24 cellular contexts compared by ENCODE assay signal in genomic region chr7:46315891-46316290, GRCh38.
DNase-seq lines count a peak whose midpoint lies in the region; ATAC-seq, FAIRE-seq and TF ChIP-seq lines count a peak whose summit lies in the region.
"Had no signal": no experiment of that assay in that cellular context is flagged by ENCODE, and none has a peak within 500 bp of the region (broad histone marks: within the 10 kb centered on the region; RNA-seq: fewer than 3 reads in every experiment).

No MANE protein-coding gene starts in this region.

- no peaks in the 10 kb centered on the region for H3K36me3 Mint-ChIP-seq in HFFc6 (ENCODE audit: low read depth)

- H3K4me1 ChIP-seq in smooth muscle cell (ENCODE audit: low read depth), result peaks cover 11% of the 10 kb centered on the region
- H3K4me1 ChIP-seq: heart right ventricle, psoas muscle, transverse colon had no signal

- no peak for FAIRE-seq in GM19239 (lab: Jason Lieb, UNC)
- FAIRE-seq: colon, endothelial cell of umbilical vein, islet of Langerhans had no signal

- H2AFZ ChIP-seq in smooth muscle cell (ENCODE audit: low read depth), result no peak overlapping the region

- H3K27me3 Mint-ChIP-seq in HFFc6 (ENCODE audit: insufficient read depth), result no peaks in the 10 kb centered on the region

- peaks cover 16% of the 10 kb centered on the region for H3F3A ChIP-seq in smooth muscle cell (ENCODE audit: low read depth)

- no peaks in the 10 kb centered on the region for H3K9me3 ChIP-seq in smooth muscle cell (replicated peaks; ENCODE audit: low read depth)
- H3K9me3 ChIP-seq: psoas muscle, transverse colon had no signal

- H3K36me3 ChIP-seq in smooth muscle cell (ENCODE audit: low read depth), result no peaks in the 10 kb centered on the region
- H3K36me3 ChIP-seq: heart right ventricle, transverse colon had no signal

- peak overlapping the region; percentile 53 for H3K27ac Mint-ChIP-seq in HFFc6
- H3K27ac Mint-ChIP-seq: nephron had no signal

- H3K27me3 ChIP-seq in smooth muscle cell (ENCODE audit: low read depth), result no peaks in the 10 kb centered on the region
- H3K27me3 ChIP-seq: heart right ventricle, transverse colon had no signal

- H3K4me3 Mint-ChIP-seq in HFFc6, result no peak overlapping the region
- H3K4me3 Mint-ChIP-seq: nephron had no signal

- H3K27ac ChIP-seq in VCaP (peak overlapping the region; percentile 34), smooth muscle cell (ENCODE audit: low read depth) (peak overlapping the region; percentile 96)
- H3K27ac ChIP-seq: heart right ventricle, psoas muscle, SK-N-MC, transverse colon had no signal

- DNase-seq in HFFc6 (peak; percentile 78), fibroblast of peridontal ligament (ENCODE audit: extremely low read depth) (peak; percentile 9), smooth muscle cell (lab: John Stamatoyannopoulos, UW; ENCODE audit: unreplicated experiment) (no peak), GM19239 (ENCODE audit: insufficient read length, low spot score) (no peak), DMS114 treated with DMSO at 0.1 percent for 48 hours (lab: John Stamatoyannopoulos, UW; ENCODE audit: unreplicated experiment) (no peak), omental fat pad (ENCODE audit: low spot score) (no peak)
- DNase-seq: activated CD4-positive, alpha-beta T cell treated with anti-CD3 and anti-CD28 coated beads for 1 hour; amygdala; C1 segment of cervical spinal cord; heart right ventricle; mesendoderm; NCI-H2081 treated with DMSO at 0.1 percent for 48 hours; NCI-H526 treated with DMSO at 0.1 percent for 48 hours; OCI-M1; psoas muscle; stimulated activated CD4-positive, alpha-beta T cell treated with anti-CD3 and anti-CD28 coated beads, Interleukin-15, amount 100 ng/mL, for 24 hours; stimulated activated naive CD4-positive, alpha-beta T cell treated with Interleukin-2 at 50 U/mL for 16 hours; transverse colon had no signal

- no peak overlapping the region for H3K4me3 ChIP-seq in smooth muscle cell
- H3K4me3 ChIP-seq: heart right ventricle, psoas muscle, SK-N-MC, transverse colon had no signal

- no peaks in the 10 kb centered on the region for H3K79me2 ChIP-seq in smooth muscle cell (ENCODE audit: low read depth)

- H3K9ac ChIP-seq in smooth muscle cell (ENCODE audit: low read depth), result peak overlapping the region; percentile 80

- WGBS in smooth muscle cell (ENCODE audit: low lambda C conversion rate), result 43% methylated on average over 5 of the region's 5 CpGs

- H3K4me1 Mint-ChIP-seq in HFFc6 (ENCODE audit: low read depth), result peaks cover 45% of the 10 kb centered on the region

- ATAC-seq in omental fat pad (ENCODE audit: low FRiP score), result no peak
- ATAC-seq: heart right ventricle, psoas muscle had no signal

- H4K20me1 ChIP-seq in smooth muscle cell (ENCODE audit: low read depth), result no peaks in the 10 kb centered on the region

- TF ChIP-seq CTCF in HFFc6 (IDR thresholded peaks at IDR 0.05) (no peak), VCaP (conservative IDR thresholded peaks at IDR 0.05) (no peak), smooth muscle cell (IDR thresholded peaks at IDR 0.05; ENCODE audit: borderline replicate concordance, insufficient read depth, poor library complexity, severe bottlenecking) (no peak), omental fat pad (IDR thresholded peaks at IDR 0.05) (no peak)

- no peak overlapping the region for H3K4me2 ChIP-seq in smooth muscle cell

- no peaks in the 10 kb centered on the region for H3K9me3 Mint-ChIP-seq in HFFc6

Comparison
In these comparisons a context has a peak if more than half of its experiments do, and no peak if none do; other contexts are left out.
1. DNase-seq: peak in HFFc6 (single experiment) and fibroblast of peridontal ligament (single experiment); none in smooth muscle cell (single experiment), GM19239 (single experiment), DMS114 treated with DMSO at 0.1 percent for 48 hours (single experiment) and omental fat pad (single experiment).